In genomic region chr19:1037553-1038115, GRCh38 we compare ENCODE assay signal across 11 cellular contexts. TPM values are rescaled to one million over a fixed set of nuclear protein-coding genes. Genes with fewer than 3 reads are reported as not detected.
A peak's percentile ranks its signal among the peaks of the same experiment; 100 is the strongest.
DNase-seq lines count a peak whose midpoint lies in the region; ATAC-seq, FAIRE-seq and TF ChIP-seq lines count a peak whose summit lies in the region.
"Had no signal": no experiment of that assay in that cellular context is flagged by ENCODE, and none has a peak within 500 bp of the region (broad histone marks: within the 10 kb centered on the region; RNA-seq: fewer than 3 reads in every experiment).

No MANE protein-coding gene starts in this region.

- intact Hi-C loops in IMR-90 (cut with micrococcal nuclease) (no loop called here), vagina (cut with DNase I) (no loop called here), tibial artery (cut with DNase I; ENCODE audit: low total_unique reads) (no loop called here)

- TF ChIP-seq POLR2A in IMR-90 (IDR thresholded peaks at IDR 0.05; ENCODE audit: low read depth, low read length) (no peak), vagina (IDR thresholded peaks at IDR 0.05) (no peak)

- H4K20me1 ChIP-seq in DOHH2 (ENCODE audit: control insufficient read depth, insufficient read depth, low read depth, low read length), result peaks cover 4% of the 10 kb centered on the region; the same call in 1 of the 2 replicates
- peaks cover 58% of the 10 kb centered on the region for H4K20me1 ChIP-seq in IMR-90 (ENCODE audit: insufficient read depth, low read length)
- H4K20me1 ChIP-seq in astrocyte (ENCODE audit: insufficient read depth, low read length), result peaks cover 59% of the 10 kb centered on the region
- peaks cover 39% of the 10 kb centered on the region for H4K20me1 ChIP-seq in osteoblast (ENCODE audit: insufficient read depth, low read length)

- H2BK5ac ChIP-seq in IMR-90 (ENCODE audit: low read depth, low read length, poor library complexity, severe bottlenecking), result peak overlapping the region; percentile 16

- H2BK120ac ChIP-seq in IMR-90 (ENCODE audit: low read depth, low read length), result no peak overlapping the region

- 97% methylated on average over 5 of the region's 23 CpGs; no CpG with 5 or more reads in 1 of the 2 experiments for WGBS in IMR-90 (ENCODE audit: extremely low coverage in 2 of 2, insufficient read length in 1 of 2), 2 experiments

- no peaks in the 10 kb centered on the region for H3K9me2 ChIP-seq in DOHH2 (replicated peaks; ENCODE audit: control insufficient read depth, low read length)

- H2BK20ac ChIP-seq in IMR-90 (ENCODE audit: low read depth, low read length), result no peak overlapping the region

- H3K27ac ChIP-seq in DOHH2 (ENCODE audit: low read depth, low read length) (peak overlapping the region; percentile 99), IMR-90 (ENCODE audit: insufficient read depth, low read length) (0 out of 2 replicates have a peak overlapping the region, but pooled peaks have one; percentile 7), astrocyte (ENCODE audit: low read depth, low read length) (peak overlapping the region; percentile 19), osteoblast (ENCODE audit: low read depth, low read length) (peak overlapping the region; percentile 17), vagina (no peak overlapping the region), tibial artery (peak overlapping the region in 1 of 2 donors; percentile 10)

- H4K8ac ChIP-seq in IMR-90 (ENCODE audit: low read depth in 2 of 2, low read length in 2 of 2), result no peak overlapping the region

- no peak overlapping the region for H4K5ac ChIP-seq in IMR-90 (ENCODE audit: low read depth, low read length)

- in situ Hi-C loops in IMR-90 (cut with MboI; ENCODE audit: low sequenced_read_pairs), result no loop called here

- TF ChIP-seq RAD21 in IMR-90 (IDR thresholded peaks at IDR 0.05; ENCODE audit: low read length), result no peak

- H3K27me3 ChIP-seq in DOHH2 (ENCODE audit: control insufficient read depth, low read length), result no peaks in the 10 kb centered on the region
- no peaks in the 10 kb centered on the region for H3K27me3 ChIP-seq in IMR-90 (ENCODE audit: control insufficient read depth, insufficient read depth, low read length)
- H3K27me3 ChIP-seq in astrocyte (ENCODE audit: insufficient read depth, low read length), result no peaks in the 10 kb centered on the region
- H3K27me3 ChIP-seq in osteoblast (ENCODE audit: insufficient read depth, low read length), result no peaks in the 10 kb centered on the region
- H3K27me3 ChIP-seq in vagina, result no peaks in the 10 kb centered on the region
- H3K27me3 ChIP-seq in tibial artery, result peaks cover 0 to 14% of the 10 kb centered on the region in 2 donors

- H3K9me3 Mint-ChIP-seq in astrocyte (ENCODE audit: unreplicated experiment), result no peaks in the 10 kb centered on the region
- H3K9me3 Mint-ChIP-seq: nephron had no signal

- H3K4me1 Mint-ChIP-seq in astrocyte (ENCODE audit: low read depth, unreplicated experiment), result peaks cover 23% of the 10 kb centered on the region

- no peak overlapping the region for H3K56ac ChIP-seq in IMR-90 (ENCODE audit: extremely low read depth, insufficient read depth, low read length)

- H2AK9ac ChIP-seq in IMR-90 (replicated peaks; ENCODE audit: low read depth, low read length, poor library complexity), result no peak overlapping the region

- no peak for FAIRE-seq in astrocyte (lab: Jason Lieb, UNC)

- H3K4me3 ChIP-seq in DOHH2 (ENCODE audit: low read length), result peak overlapping the region; percentile 90
- H3K4me3 ChIP-seq in IMR-90 (ENCODE audit: insufficient read depth, low read depth, low read length), result no peak overlapping the region
- no peak overlapping the region for H3K4me3 ChIP-seq in astrocyte (ENCODE audit: insufficient read depth, low read depth, low read length)
- H3K4me3 ChIP-seq in osteoblast (ENCODE audit: insufficient read depth, low read length), result no peak overlapping the region
- H3K4me3 ChIP-seq in vagina, result no peak overlapping the region
- no peak overlapping the region for H3K4me3 ChIP-seq in tibial artery

- H3K79me2 ChIP-seq in DOHH2 (ENCODE audit: control insufficient read depth, low read length) (peaks cover 16% of the 10 kb centered on the region), astrocyte (ENCODE audit: insufficient read depth, low read length) (peaks cover 17% of the 10 kb centered on the region), osteoblast (ENCODE audit: insufficient read depth, low read length) (peaks cover 11% of the 10 kb centered on the region)

- no peaks in the 10 kb centered on the region for H3K9me1 ChIP-seq in IMR-90 (ENCODE audit: insufficient read depth, low read length)

- H2BK15ac ChIP-seq in IMR-90 (ENCODE audit: low read depth, low read length), result no peak overlapping the region

- no peak overlapping the region for H3K23ac ChIP-seq in IMR-90 (ENCODE audit: low read depth, low read length)

- dilution Hi-C loops in IMR-90 (cut with HindIII; ENCODE audit: low sequenced_read_pairs, unreplicated experiment), result no loop called here

- no peak overlapping the region for H3K27ac Mint-ChIP-seq in astrocyte (ENCODE audit: unreplicated experiment)
- H3K27ac Mint-ChIP-seq: nephron had no signal

- DNase-seq in IMR-90 (no peak), astrocyte (ENCODE audit: low read depth) (no peak), osteoblast (ENCODE audit: insufficient read length, low spot score, missing footprints) (no peak), vagina (ENCODE audit: extremely low spot score in 2 of 2) (no peak), NCI-H510A (lab: John Stamatoyannopoulos, UW) (no peak), tibial artery (no peak)
- DNase-seq: amniotic stem cell, NCI-H2107 had no signal

- H2AK5ac ChIP-seq in IMR-90 (ENCODE audit: low read depth, low read length), result no peak overlapping the region

- H3K14ac ChIP-seq in IMR-90 (replicated peaks; ENCODE audit: low read depth, low read length), result no peak overlapping the region

- no peak overlapping the region for H3K18ac ChIP-seq in IMR-90 (ENCODE audit: low read depth, low read length)

- ATAC-seq in IMR-90 (ENCODE audit: low read depth) (no peak), GM18502 (IDR thresholded peaks at IDR 0.05; ENCODE audit: poor library complexity, unreplicated experiment) (no peak)

- H3K36me3 ChIP-seq in DOHH2 (ENCODE audit: control insufficient read depth, low read length), result peaks cover 44% of the 10 kb centered on the region
- peaks cover 42% of the 10 kb centered on the region for H3K36me3 ChIP-seq in IMR-90 (ENCODE audit: control insufficient read depth, insufficient read depth, low read length)
- peaks cover 23% of the 10 kb centered on the region for H3K36me3 ChIP-seq in astrocyte (ENCODE audit: insufficient read depth, low read length)
- H3K36me3 ChIP-seq in osteoblast (ENCODE audit: insufficient read depth, low read length), result peaks cover 38% of the 10 kb centered on the region
- H3K36me3 ChIP-seq in vagina, result peaks cover 0 to 27% of the 10 kb centered on the region in 2 donors
- peaks cover 35 to 41% (median 35%) of the 10 kb centered on the region in 3 donors for H3K36me3 ChIP-seq in tibial artery

- peaks cover 23% of the 10 kb centered on the region for H3K36me3 Mint-ChIP-seq in astrocyte (ENCODE audit: low read depth, unreplicated experiment)

- peaks cover 52% of the 10 kb centered on the region for H3K4me1 ChIP-seq in DOHH2 (ENCODE audit: control insufficient read depth, low read length)
- H3K4me1 ChIP-seq in IMR-90 (ENCODE audit: control insufficient read depth, insufficient read depth, low read length), result peaks cover 7% of the 10 kb centered on the region; the same call in 1 of the 2 replicates
- H3K4me1 ChIP-seq in astrocyte (ENCODE audit: insufficient read depth, low read length), result peaks cover 36% of the 10 kb centered on the region
- H3K4me1 ChIP-seq in osteoblast (ENCODE audit: insufficient read depth, low read length), result peaks cover 38% of the 10 kb centered on the region
- H3K4me1 ChIP-seq in vagina, result peaks cover 36% of the 10 kb centered on the region
- peaks cover 0 to 50% (median 38%) of the 10 kb centered on the region in 4 donors for H3K4me1 ChIP-seq in tibial artery

- peak overlapping the region; percentile 72 for H3K4me3 Mint-ChIP-seq in astrocyte (ENCODE audit: unreplicated experiment)
- H3K4me3 Mint-ChIP-seq: nephron had no signal

- H3F3A ChIP-seq in DOHH2 (ENCODE audit: control insufficient read depth, insufficient read depth), result peaks cover 30% of the 10 kb centered on the region

- H3K4ac ChIP-seq in IMR-90 (ENCODE audit: low read depth, low read length), result no peak overlapping the region

- peaks cover 6 to 34% of the 10 kb centered on the region in 2 experiments; a peak in 3 of 4 replicates for H3K79me1 ChIP-seq in IMR-90 (ENCODE audit: low read depth in 1 of 2, low read length in 2 of 2)

- H2AFZ ChIP-seq in IMR-90 (replicated peaks; ENCODE audit: low read length, poor library complexity) (no peak overlapping the region), astrocyte (ENCODE audit: low read depth, low read length) (no peak overlapping the region), osteoblast (ENCODE audit: low read length) (no peak overlapping the region)

- H3K4me2 ChIP-seq in DOHH2 (ENCODE audit: low read length), result peak overlapping the region; percentile 89
- H3K4me2 ChIP-seq in IMR-90 (ENCODE audit: low read depth, low read length), result no peak overlapping the region
- peak overlapping the region; percentile 54 for H3K4me2 ChIP-seq in astrocyte (ENCODE audit: low read length)
- peak overlapping the region; percentile 3 for H3K4me2 ChIP-seq in osteoblast (ENCODE audit: insufficient read depth, low read length)

- POLR2A ChIA-PET in IMR-90 (lab: Charles Lee; ENCODE audit: unreplicated experiment), result interaction anchor here (0.9 kb wide), 1 partner anchor 231 kb away, joined by 3 read pairs; no protein-coding TSS in a partner anchor

- TF ChIP-seq CTCF in DOHH2 (IDR thresholded peaks at IDR 0.05; ENCODE audit: low read depth, low read length, poor library complexity, severe bottlenecking) (no peak), IMR-90 (conservative IDR thresholded peaks at IDR 0.05; ENCODE audit: low read depth, low read length) (no peak), astrocyte (IDR thresholded peaks at IDR 0.05; ENCODE audit: insufficient read depth, low read depth, low read length) (no peak), osteoblast (IDR thresholded peaks at IDR 0.05; ENCODE audit: extremely low read depth, low read depth, low read length) (no peak), vagina (IDR thresholded peaks at IDR 0.05) (no peak), tibial artery (IDR thresholded peaks at IDR 0.05) (no peak)

- CTCF ChIA-PET in IMR-90 (lab: Yijun Ruan, JAX), result no interaction called here

- H3K9ac ChIP-seq in IMR-90 (ENCODE audit: low read depth, low read length), result no peak overlapping the region
- H3K9ac ChIP-seq in astrocyte (ENCODE audit: low read length), result no peak overlapping the region

- no TSS peak for BruUV-seq in IMR-90 (replicated peaks; lab: Mats Ljungman, UMichigan)

- H3K27me3 Mint-ChIP-seq in astrocyte (ENCODE audit: low read depth, unreplicated experiment), result no peaks in the 10 kb centered on the region

- no peak overlapping the region for H4K91ac ChIP-seq in IMR-90 (ENCODE audit: insufficient read depth, low read depth, low read length)

- no peaks in the 10 kb centered on the region for H3K9me3 ChIP-seq in DOHH2 (ENCODE audit: control insufficient read depth, insufficient read depth, low read length)
- H3K9me3 ChIP-seq in IMR-90 (ENCODE audit: control insufficient read depth, insufficient read depth, low read length), result no peaks in the 10 kb centered on the region
- H3K9me3 ChIP-seq in astrocyte (ENCODE audit: insufficient read depth, low read depth, low read length), result no peaks in the 10 kb centered on the region
- H3K9me3 ChIP-seq in osteoblast (ENCODE audit: low read depth, low read length), result no peaks in the 10 kb centered on the region
- no peaks in the 10 kb centered on the region for H3K9me3 ChIP-seq in vagina
- H3K9me3 ChIP-seq in tibial artery, result no peaks in the 10 kb centered on the region

RNA-seq across cellular contexts. Expression of gene ABCA7, which starts 2.3 kb away (rescaled TPM):
- total RNA-seq in IMR-90 (2012; rRNA removed), result 0.36 and 0.56 TPM in 2 replicates
- 3.2 and 3.3 TPM in 2 replicates for polyA plus RNA-seq in IMR-90 (2012; rRNA removed)
- polyA plus RNA-seq in IMR-90 (2012; cell fraction: cytosol; rRNA removed), result 3.0 and 3.3 TPM in 2 replicates
- polyA plus RNA-seq in IMR-90 (2012; cell fraction: nucleus; rRNA removed; ENCODE audit: low replicate concordance), result 21.0 and 42.9 TPM in 2 replicates
- total RNA-seq in astrocyte, result 14.3 and 18.4 TPM in 2 replicates
- total RNA-seq in osteoblast, result 33.3 and 43.0 TPM in 2 replicates
- total RNA-seq in vagina, result 29.5 TPM

RNA-seq across cellular contexts. Expression of gene CNN2, which starts 11.2 kb away (rescaled TPM):
- total RNA-seq in IMR-90 (2012; rRNA removed), result 270 and 272 TPM in 2 replicates
- polyA plus RNA-seq in IMR-90 (2012; rRNA removed), result 385 and 395 TPM in 2 replicates
- polyA plus RNA-seq in IMR-90 (2012; cell fraction: cytosol; rRNA removed), result 751 and 1,323 TPM in 2 replicates
- 398 and 523 TPM in 2 replicates for polyA plus RNA-seq in IMR-90 (2012; cell fraction: nucleus; rRNA removed; ENCODE audit: low replicate concordance)
- 781 and 819 TPM in 2 replicates for total RNA-seq in astrocyte
- 537 and 594 TPM in 2 replicates for total RNA-seq in osteoblast
- total RNA-seq in vagina, result 76.1 TPM

RNA-seq across cellular contexts. Expression of gene RNU6-2, which starts 16.3 kb away (rescaled TPM):
- total RNA-seq in IMR-90 (2012; rRNA removed) (not detected in 2 replicates), astrocyte (not detected in 2 replicates), osteoblast (not detected in 2 replicates), vagina (not detected)
- polyA plus RNA-seq in IMR-90 (2012; rRNA removed), result not detected in 2 replicates
- polyA plus RNA-seq in IMR-90 (2012; cell fraction: cytosol; rRNA removed), result not detected in 2 replicates
- not detected in 2 replicates for polyA plus RNA-seq in IMR-90 (2012; cell fraction: nucleus; rRNA removed; ENCODE audit: low replicate concordance)

RNA-seq across cellular contexts. Expression of gene TMEM259, which starts 16.7 kb away (rescaled TPM):
- total RNA-seq in IMR-90 (2012; rRNA removed) (22.6 and 26.4 TPM in 2 replicates), astrocyte (155 and 173 TPM in 2 replicates), osteoblast (74.0 and 84.0 TPM in 2 replicates), vagina (130 TPM)
- polyA plus RNA-seq in IMR-90 (2012; rRNA removed), result 153 and 181 TPM in 2 replicates
- 88.4 and 194 TPM in 2 replicates for polyA plus RNA-seq in IMR-90 (2012; cell fraction: cytosol; rRNA removed)
- 867 and 2,100 TPM in 2 replicates for polyA plus RNA-seq in IMR-90 (2012; cell fraction: nucleus; rRNA removed; ENCODE audit: low replicate concordance)

RNA-seq across cellular contexts. Expression of gene ARHGAP45, which starts 29.3 kb away (rescaled TPM):
- total RNA-seq in IMR-90 (2012; rRNA removed), result 0.83 and 1.3 TPM in 2 replicates
- 1.4 and 1.7 TPM in 2 replicates for polyA plus RNA-seq in IMR-90 (2012; rRNA removed)
- 2.0 and 2.2 TPM in 2 replicates for polyA plus RNA-seq in IMR-90 (2012; cell fraction: cytosol; rRNA removed)
- 3.0 and 10.5 TPM in 2 replicates for polyA plus RNA-seq in IMR-90 (2012; cell fraction: nucleus; rRNA removed; ENCODE audit: low replicate concordance)
- 2.7 and 3.0 TPM in 2 replicates for total RNA-seq in astrocyte
- total RNA-seq in osteoblast, result 0.59 and 0.72 TPM in 2 replicates
- total RNA-seq in vagina, result 36.8 TPM
